Comparison of ENCODE assay signal across 13 cellular contexts in the genomic region with DNA sequence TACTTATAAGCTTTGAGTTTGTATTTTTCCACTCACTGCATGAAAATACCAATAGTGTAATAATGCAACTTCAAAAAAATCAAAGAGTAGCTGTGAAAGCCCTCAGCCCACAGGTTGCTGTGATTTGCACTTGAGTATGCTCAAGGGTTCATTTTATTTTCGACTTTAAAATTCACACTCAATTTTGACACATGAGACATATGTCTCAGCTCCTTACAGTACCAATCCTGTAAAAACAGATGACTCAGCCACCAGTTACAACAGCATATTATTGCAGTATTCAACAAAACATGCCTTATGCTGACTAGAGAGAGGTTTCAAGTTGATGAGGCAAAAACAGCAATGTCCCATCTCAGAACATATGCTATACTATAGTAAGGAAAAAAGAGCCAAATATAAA.
DNase-seq lines count a peak whose midpoint lies in the region; ATAC-seq and TF ChIP-seq lines count a peak whose summit lies in the region.
"Had no signal": no experiment of that assay in that cellular context is flagged by ENCODE, and none has a peak within 500 bp of the region (broad histone marks: within the 10 kb centered on the region; RNA-seq: fewer than 3 reads in every experiment).

No MANE protein-coding gene starts in this region.

- H3K9me3 ChIP-seq in mammary epithelial cell (replicated peaks; ENCODE audit: insufficient read depth, low read length): no peaks in the 10 kb centered on the region
- H3K9me3 ChIP-seq: pancreas had no signal

- dilution Hi-C loops in mammary epithelial cell (cut with HindIII; ENCODE audit: low sequenced_read_pairs): loop anchor here (5.0 kb wide), 1 partner anchor 75 kb away; no protein-coding TSS in a partner anchor

- H3K4me1 ChIP-seq in mammary epithelial cell (ENCODE audit: insufficient read depth, low read length): peaks cover 15% of the 10 kb centered on the region
- H3K4me1 ChIP-seq: pancreas had no signal

- CTCF ChIA-PET in mammary epithelial cell (lab: Charles Lee; ENCODE audit: low non-redundant PET): no interaction called here

- H3K79me2 ChIP-seq in mammary epithelial cell (ENCODE audit: insufficient read depth, low read length): no peaks in the 10 kb centered on the region

- intact Hi-C loops in mammary epithelial cell (cut with micrococcal nuclease): no loop called here

- TF ChIP-seq CTCF in mammary epithelial cell (conservative IDR thresholded peaks at IDR 0.05 in 1 of 2, IDR thresholded peaks at IDR 0.05 in 1 of 2; ENCODE audit: extremely low read depth in 1 of 2, insufficient read depth in 1 of 2, low read depth in 1 of 2, low read length in 2 of 2): no peak
- no peak for TF ChIP-seq CTCF in omental fat pad (IDR thresholded peaks at IDR 0.05)

- peak overlapping the region; percentile 15 for H3K4me2 ChIP-seq in mammary epithelial cell (ENCODE audit: insufficient read depth, low read depth, low read length)
- H3K4me2 ChIP-seq: KMS-11, PC-9 had no signal

- H3K27me3 ChIP-seq in mammary epithelial cell (ENCODE audit: insufficient read depth, low read length): no peaks in the 10 kb centered on the region
- H3K27me3 ChIP-seq: pancreas had no signal

- H2AFZ ChIP-seq in mammary epithelial cell (ENCODE audit: low read depth, low read length): no peak overlapping the region
- H2AFZ ChIP-seq: PC-9 had no signal

- WGBS in mammary epithelial cell (ENCODE audit: low coverage, missing lambda C conversion rate): 0% methylated on average over 1 of the region's 1 CpG

- no peak overlapping the region for H3K27ac ChIP-seq in mammary epithelial cell (ENCODE audit: insufficient read depth, low read depth, low read length)
- H3K27ac ChIP-seq: KMS-11, pancreas, PC-9 had no signal

- in situ Hi-C loops in mammary epithelial cell (cut with MboI; ENCODE audit: low sequenced_read_pairs in 2 of 2): no loop called here

- DNase-seq in AG08396 (ENCODE audit: low spot score): peak; percentile 16
- DNase-seq in LHCN-M2 (ENCODE audit: low read depth): peak; percentile 84
- DNase-seq in mammary epithelial cell: peak; percentile 86
- peak; percentile 49 for DNase-seq in inferior parietal cortex (ENCODE audit: extremely low spot score)
- DNase-seq in COLO829 (ENCODE audit: low spot score): no peak
- DNase-seq in omental fat pad (ENCODE audit: low spot score): no peak
- no peak for DNase-seq in globus pallidus (ENCODE audit: low spot score)
- DNase-seq: activated CD4-positive, alpha-beta T cell treated with anti-CD3 and anti-CD28 coated beads, Interleukin-2, amount 50 U/mL, for 48 hours; activated naive CD4-positive, alpha-beta T cell treated with Interleukin-2 at 50 U/mL for 16 hours; pancreas; PC-9 had no signal

- ATAC-seq in omental fat pad (ENCODE audit: low FRiP score) (no peak), GM18861 (IDR thresholded peaks at IDR 0.05; ENCODE audit: unreplicated experiment) (no peak)
- ATAC-seq: pancreas had no signal

- no peaks in the 10 kb centered on the region for H4K20me1 ChIP-seq in mammary epithelial cell (ENCODE audit: insufficient read depth, low read length)

- no peak overlapping the region for H3K9ac ChIP-seq in mammary epithelial cell (ENCODE audit: insufficient read depth, low read length)
- H3K9ac ChIP-seq: KMS-11 had no signal

- H3K4me3 ChIP-seq in mammary epithelial cell (replicated peaks in 1 of 3; ENCODE audit: insufficient read depth in 1 of 3, low read depth in 2 of 3, low read length in 3 of 3): no peak overlapping the region
- H3K4me3 ChIP-seq: pancreas, PC-9 had no signal

- BruUV-seq in mammary epithelial cell (replicated peaks; lab: Mats Ljungman, UMichigan): no TSS peak

- H3K36me3 ChIP-seq in mammary epithelial cell (ENCODE audit: insufficient read depth, low read length): no peaks in the 10 kb centered on the region
- H3K36me3 ChIP-seq: pancreas had no signal

Comparison
In these comparisons a context has a peak if more than half of its experiments do, and no peak if none do; other contexts are left out.
1. DNase-seq: peak in AG08396 (single experiment), LHCN-M2 (single experiment), mammary epithelial cell (single experiment) and inferior parietal cortex (single experiment); none in COLO829 (single experiment), omental fat pad (single experiment) and globus pallidus (single experiment).